Comparison of ENCODE assay signal across 16 cellular contexts in the genomic region with DNA sequence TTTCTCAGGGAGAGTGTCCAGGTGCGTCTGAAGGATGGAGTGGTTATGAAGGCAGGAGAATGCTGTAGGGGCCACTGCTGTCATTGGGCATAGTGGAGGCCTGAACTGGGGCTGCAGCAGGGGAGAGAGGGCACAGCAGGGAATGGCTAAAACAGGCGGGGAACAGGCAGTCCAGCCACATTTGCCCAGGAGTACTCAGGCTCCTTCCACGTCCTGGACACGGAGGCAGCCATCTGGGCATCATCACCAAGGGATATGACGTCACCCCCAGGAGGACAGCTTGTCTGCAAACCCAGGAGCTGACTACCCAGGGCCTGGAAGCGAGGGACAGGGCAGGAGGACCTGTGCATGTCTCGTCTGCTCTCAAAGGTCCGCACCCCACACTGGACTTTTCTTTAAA. TPM values are rescaled to one million over a fixed set of nuclear protein-coding genes. Genes with fewer than 3 reads are reported as not detected.
"Had no signal": no experiment of that assay in that cellular context is flagged by ENCODE, and none has a peak within 500 bp of the region (broad histone marks: within the 10 kb centered on the region; RNA-seq: fewer than 3 reads in every experiment).

No MANE protein-coding gene starts in this region.

- H3K9me3 ChIP-seq: lower lobe of right lung, transverse colon had no signal

- FAIRE-seq: small intestine had no signal

- H3K27ac ChIP-seq: lower lobe of right lung, transverse colon had no signal

- H3K4me1 ChIP-seq: lower lobe of right lung, transverse colon had no signal

- H3K36me3 ChIP-seq: lower lobe of right lung, transverse colon had no signal

- H3K4me3 ChIP-seq: lower lobe of right lung, transverse colon had no signal

- DNase-seq: activated CD4-positive, alpha-beta memory T cell treated with anti-CD3 and anti-CD28 coated beads for 36 hours; activated CD4-positive, alpha-beta T cell treated with anti-CD3 and anti-CD28 coated beads for 1 hour; activated naive CD4-positive, alpha-beta T cell treated with anti-CD3 and anti-CD28 coated beads for 36 hours; effector memory CD4-positive, alpha-beta T cell; hippocampal formation; lower lobe of right lung; midbrain; small intestine; T-cell; T1000; transverse colon had no signal

- H3K27me3 ChIP-seq: transverse colon had no signal

- ATAC-seq: lower lobe of right lung; stimulated activated memory B cell treated with anti-CD40 and anti-IgM and Interleukin-4, amounts not matched to agents 10 μg/mL and 1 μg/mL and 100 μg/mL, for 72 hours; T-cell had no signal

RNA-seq across cellular contexts. Expression of gene VSTM2B, which starts 22.2 kb away (rescaled TPM):
- total RNA-seq: activated CD4-positive, alpha-beta memory T cell treated with anti-CD3 and anti-CD28 coated beads for 36 hours; activated naive CD4-positive, alpha-beta T cell treated with anti-CD3 and anti-CD28 coated beads for 36 hours; activated T-helper 1 cell treated with anti-CD3 and anti-CD28 coated beads, Interleukin-12 subunit alpha, Interleukin-12 subunit beta, Interleukin-2, Interleukin-4 antibody, amounts not matched to agents 30 ng/mL and 10 ng/mL and 1 ng/mL, durations not matched to agents 14 hours and 24 hours and 36 hours; epithelial cell of proximal tubule; lower lobe of right lung; subcutaneous adipose tissue; T-cell; transverse colon had no signal
- polyA plus RNA-seq: adipose tissue had no signal
